8 cellular contexts compared by ENCODE assay signal in the genomic region with DNA sequence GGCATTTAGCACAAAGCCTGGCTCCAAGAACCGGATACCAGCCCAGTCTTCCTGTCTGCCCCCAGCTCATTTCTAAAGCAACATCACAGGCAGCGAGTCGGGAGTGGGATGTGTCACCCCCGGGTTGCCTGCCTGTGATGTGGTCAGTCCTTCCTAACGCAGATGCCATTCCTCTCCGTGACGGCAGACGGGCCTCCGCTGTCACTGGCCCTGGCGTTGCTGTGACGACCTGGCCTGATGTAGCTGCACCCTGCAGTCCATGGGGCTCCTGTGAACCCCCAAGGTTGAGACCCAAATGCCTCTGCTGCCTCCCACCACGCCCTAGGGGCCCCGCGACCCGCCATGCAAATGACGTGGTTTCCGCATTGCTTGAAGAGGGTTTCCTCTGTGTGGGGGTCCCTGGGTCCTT. TPM values are rescaled to one million over a fixed set of nuclear protein-coding genes. Genes with fewer than 3 reads are reported as not detected.
DNase-seq lines count a peak whose midpoint lies in the region; ATAC-seq and TF ChIP-seq lines count a peak whose summit lies in the region.

No MANE protein-coding gene starts in this region.

- H3K27me3 Mint-ChIP-seq in osteocyte (ENCODE audit: unreplicated experiment) = no peaks in the 10 kb centered on the region

- H3K4me1 Mint-ChIP-seq in osteocyte (ENCODE audit: unreplicated experiment) = peaks cover 54% of the 10 kb centered on the region

- H3K9me3 Mint-ChIP-seq in osteocyte (ENCODE audit: unreplicated experiment) = no peaks in the 10 kb centered on the region

- no peak overlapping the region for H3K4me3 Mint-ChIP-seq in osteocyte (ENCODE audit: unreplicated experiment)

- H3K27ac Mint-ChIP-seq in osteocyte (ENCODE audit: unreplicated experiment) = no peak overlapping the region

- ATAC-seq in HG03565 (IDR thresholded peaks at IDR 0.05; ENCODE audit: unreplicated experiment) = no peak

- TF ChIP-seq CTCF in osteocyte (IDR thresholded peaks at IDR 0.05) = no peak

- DNase-seq in GM04503 (ENCODE audit: low read depth) (peak; percentile 46), osteocyte (ENCODE audit: extremely low spot score, unreplicated experiment) (no peak), NCI-H146 treated with DMSO at 0.1 percent for 48 hours (lab: John Stamatoyannopoulos, UW; ENCODE audit: unreplicated experiment) (no peak), NCI-H128 (lab: John Stamatoyannopoulos, UW; ENCODE audit: unreplicated experiment) (no peak)
- DNase-seq in activated CD4-positive, alpha-beta T cell treated with anti-CD3 and anti-CD28 coated beads, Interleukin-2, amount 50 U/mL, for 1 hour = peak; percentile 88
- DNase-seq in effector CD4-positive, alpha-beta T cell = peak; percentile 90
- peak; percentile 52 to 77 for DNase-seq in stimulated activated CD4-positive, alpha-beta T cell treated with anti-CD3 and anti-CD28 coated beads, Interleukin-15, amount 100 ng/mL, for 1 hour (ENCODE audit: low read depth in 1 of 2, low spot score in 1 of 2)

- H3K36me3 Mint-ChIP-seq in osteocyte (ENCODE audit: unreplicated experiment) = no peaks in the 10 kb centered on the region

RNA-seq across cellular contexts. Expression of a gene that starts 12.3 kb away (rescaled TPM):
- total RNA-seq in osteocyte = 3.7 and 7.4 TPM in 2 replicates

RNA-seq across cellular contexts. Expression of a gene that starts 50.7 kb away (rescaled TPM):
- total RNA-seq in osteocyte = 41.1 and 45.3 TPM in 2 replicates

Comparison
In these comparisons a context has a peak if more than half of its experiments do, and no peak if none do; other contexts are left out.
1. DNase-seq: peak in GM04503 (single experiment), activated CD4-positive, alpha-beta T cell treated with anti-CD3 and anti-CD28 coated beads, Interleukin-2, amount 50 U/mL, for 1 hour (single experiment), effector CD4-positive, alpha-beta T cell (single experiment) and stimulated activated CD4-positive, alpha-beta T cell treated with anti-CD3 and anti-CD28 coated beads, Interleukin-15, amount 100 ng/mL, for 1 hour (2 of 2); none in osteocyte (single experiment), NCI-H146 treated with DMSO at 0.1 percent for 48 hours (single experiment) and NCI-H128 (single experiment).